ENCODE assay signal across 16 cellular contexts in the genomic region with DNA sequence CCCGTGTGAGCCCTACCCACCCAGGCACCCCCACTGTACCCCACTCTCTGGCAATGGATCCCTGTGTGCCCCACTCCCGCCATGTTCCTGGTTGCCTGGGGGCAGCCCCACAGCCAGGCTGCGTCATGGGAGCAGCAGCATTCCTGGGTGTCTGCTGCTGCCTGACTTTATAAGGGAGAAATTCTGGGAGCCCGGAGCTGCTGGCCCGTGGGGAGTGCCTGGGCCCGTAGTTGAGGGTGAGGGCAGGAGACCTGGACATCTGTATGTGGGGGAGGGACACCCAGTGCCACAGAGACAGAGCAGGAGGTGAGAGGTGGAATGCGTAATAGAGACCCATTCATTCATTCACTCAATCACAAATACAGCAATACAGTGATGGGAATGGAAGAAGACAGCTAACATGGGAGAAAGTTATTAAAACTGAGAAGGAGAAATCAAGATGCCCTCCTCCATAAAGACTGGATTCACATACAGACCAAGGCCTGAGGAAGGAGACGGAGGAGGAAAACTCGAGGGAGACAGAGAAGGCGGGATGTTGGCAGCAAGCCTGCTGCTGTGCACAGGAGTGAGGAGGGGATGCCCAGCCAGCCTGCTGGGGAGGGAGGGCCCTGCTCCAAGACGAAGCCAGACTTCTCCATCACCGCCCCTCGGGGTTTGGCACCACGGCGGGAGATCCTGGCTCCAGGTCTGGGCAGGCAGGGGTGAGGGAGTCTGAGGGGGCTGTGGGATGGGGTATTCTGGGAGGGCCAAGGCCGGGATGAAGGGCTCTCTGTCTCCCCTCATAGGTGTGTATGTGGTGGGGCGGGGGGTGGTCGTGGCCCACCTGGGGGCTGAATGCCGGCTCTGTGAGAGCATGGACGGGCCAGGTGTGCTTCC. TPM values are rescaled to one million over a fixed set of nuclear protein-coding genes. Genes with fewer than 3 reads are reported as not detected.
A peak's percentile ranks its signal among the peaks of the same experiment; 100 is the strongest.
DNase-seq lines count a peak whose midpoint lies in the region; ATAC-seq and TF ChIP-seq lines count a peak whose summit lies in the region.
"Had no signal": no experiment of that assay in that cellular context is flagged by ENCODE, and none has a peak within 500 bp of the region (broad histone marks: within the 10 kb centered on the region; RNA-seq: fewer than 3 reads in every experiment).

No MANE protein-coding gene starts in this region.

- no peak overlapping the region for H3K4me3 Mint-ChIP-seq in activated naive CD4-positive, alpha-beta T cell treated with anti-CD3 and anti-CD28 coated beads, Interleukin-2, amount 50 U/mL, for 24 hours
- H3K4me3 Mint-ChIP-seq in naive B cell, result peak overlapping the region in 4 of 8 donors; percentile 12 to 50 (median 42)
- H3K4me3 Mint-ChIP-seq: activated CD4-positive, alpha-beta T cell treated with anti-CD3 and anti-CD28 coated beads for 36 hours; activated naive CD8-positive, alpha-beta T cell treated with anti-CD3 and anti-CD28 coated beads, Interleukin-2, amount 10 ng/mL, durations not matched to agents 7 days and 5 days; CD4-positive, CD25-positive, alpha-beta regulatory T cell had no signal

- H3K9ac ChIP-seq in duodenal mucosa (ENCODE audit: low read depth in 1 of 2, low read length in 2 of 2), result no peak overlapping the region

- H3K36me3 ChIP-seq in duodenal mucosa (ENCODE audit: control insufficient read depth in 1 of 2, insufficient read depth in 2 of 2, low read length in 2 of 2) (no peaks in the 10 kb centered on the region), upper lobe of right lung (no peaks in the 10 kb centered on the region)
- H3K36me3 ChIP-seq: pancreas, thyroid gland had no signal

- H3K27me3 Mint-ChIP-seq in activated naive CD4-positive, alpha-beta T cell treated with anti-CD3 and anti-CD28 coated beads, Interleukin-2, amount 50 U/mL, for 24 hours, result no peaks in the 10 kb centered on the region
- H3K27me3 Mint-ChIP-seq in naive B cell, result peaks cover 0 to under 1% (median 0%) of the 10 kb centered on the region in 3 donors
- H3K27me3 Mint-ChIP-seq: CD4-positive, CD25-positive, alpha-beta regulatory T cell had no signal

- H3K4me3 ChIP-seq in duodenal mucosa (ENCODE audit: low read depth in 1 of 2, low read length in 2 of 2) (no peak overlapping the region), upper lobe of right lung (no peak overlapping the region)
- H3K4me3 ChIP-seq: GM12878, pancreas, thyroid gland had no signal

- TF ChIP-seq CTCF in upper lobe of right lung (IDR thresholded peaks at IDR 0.05), result no peak

- intact Hi-C loops in upper lobe of right lung (cut with DNase I), result no loop called here

- H3K27me3 ChIP-seq in duodenal mucosa (ENCODE audit: control insufficient read depth in 1 of 2, insufficient read depth in 2 of 2, low read length in 2 of 2), result no peaks in the 10 kb centered on the region
- no peaks in the 10 kb centered on the region for H3K27me3 ChIP-seq in upper lobe of right lung
- H3K27me3 ChIP-seq: pancreas, thyroid gland had no signal

- ATAC-seq in activated naive CD4-positive, alpha-beta T cell treated with anti-CD3 and anti-CD28 coated beads, Interleukin-2, amount 50 U/mL, for 72 hours, result no peak
- ATAC-seq in naive B cell (ENCODE audit: low read depth in 2 of 2) (no peak), upper lobe of right lung (no peak), HG02852 (IDR thresholded peaks at IDR 0.05; ENCODE audit: unreplicated experiment) (no peak)
- ATAC-seq: activated CD4-positive, alpha-beta T cell treated with anti-CD3 and anti-CD28 coated beads for 36 hours; GM12878; pancreas had no signal

- H3K9me3 ChIP-seq in duodenal mucosa (ENCODE audit: control insufficient read depth in 1 of 2, low read length in 2 of 2), result no peaks in the 10 kb centered on the region
- no peaks in the 10 kb centered on the region for H3K9me3 ChIP-seq in upper lobe of right lung
- H3K9me3 ChIP-seq: pancreas, thyroid gland had no signal

- DNase-seq in activated naive CD4-positive, alpha-beta T cell treated with anti-CD3 and anti-CD28 coated beads, Interleukin-2, amount 50 U/mL, for 72 hours (ENCODE audit: low spot score in 2 of 2), result no peak
- no peak for DNase-seq in naive B cell
- DNase-seq in upper lobe of right lung, result no peak
- DNase-seq in NCI-H82 treated with DMSO at 0.1 percent for 48 hours (lab: John Stamatoyannopoulos, UW; ENCODE audit: unreplicated experiment), result no peak
- DNase-seq in HuH-7.5 (ENCODE audit: low spot score), result no peak
- DNase-seq: 8988T; activated CD4-positive, alpha-beta T cell treated with anti-CD3 and anti-CD28 coated beads for 36 hours; activated naive CD8-positive, alpha-beta T cell treated with anti-CD3 and anti-CD28 coated beads, Interleukin-2, amount 10 ng/mL, durations not matched to agents 7 days and 5 days; CD4-positive, CD25-positive, alpha-beta regulatory T cell; MV-4-11; thyroid gland had no signal

- peaks cover 7% of the 10 kb centered on the region for H3K4me1 Mint-ChIP-seq in activated naive CD4-positive, alpha-beta T cell treated with anti-CD3 and anti-CD28 coated beads, Interleukin-2, amount 50 U/mL, for 24 hours
- H3K4me1 Mint-ChIP-seq in naive B cell, result peaks cover 66 to 94% (median 94%) of the 10 kb centered on the region in 3 donors

- H3K27ac ChIP-seq in duodenal mucosa (ENCODE audit: low read depth, low read length) (peak overlapping the region; percentile 10), upper lobe of right lung (peak overlapping the region; percentile 24)
- H3K27ac ChIP-seq: pancreas, thyroid gland had no signal

- H3K36me3 Mint-ChIP-seq in activated naive CD4-positive, alpha-beta T cell treated with anti-CD3 and anti-CD28 coated beads, Interleukin-2, amount 50 U/mL, for 24 hours, result no peaks in the 10 kb centered on the region
- H3K36me3 Mint-ChIP-seq in activated naive CD4-positive, alpha-beta T cell treated with anti-CD3 and anti-CD28 coated beads, Interleukin-2, amount 50 U/mL, for 72 hours, result no peaks in the 10 kb centered on the region
- no peaks in the 10 kb centered on the region for H3K36me3 Mint-ChIP-seq in naive B cell
- H3K36me3 Mint-ChIP-seq: activated naive CD8-positive, alpha-beta T cell treated with anti-CD3 and anti-CD28 coated beads, Interleukin-2, amount 10 ng/mL, durations not matched to agents 7 days and 5 days; CD4-positive, CD25-positive, alpha-beta regulatory T cell had no signal

- peak overlapping the region; percentile 6 for H3K27ac Mint-ChIP-seq in activated naive CD4-positive, alpha-beta T cell treated with anti-CD3 and anti-CD28 coated beads, Interleukin-2, amount 50 U/mL, for 24 hours
- H3K27ac Mint-ChIP-seq in activated naive CD4-positive, alpha-beta T cell treated with anti-CD3 and anti-CD28 coated beads, Interleukin-2, amount 50 U/mL, for 72 hours, result no peak overlapping the region
- peak overlapping the region; percentile 51 to 87 (median 74) for H3K27ac Mint-ChIP-seq in naive B cell
- H3K27ac Mint-ChIP-seq: activated CD4-positive, alpha-beta T cell treated with anti-CD3 and anti-CD28 coated beads for 36 hours; activated naive CD8-positive, alpha-beta T cell treated with anti-CD3 and anti-CD28 coated beads, Interleukin-2, amount 10 ng/mL, durations not matched to agents 7 days and 5 days; CD4-positive, CD25-positive, alpha-beta regulatory T cell had no signal

- H3K4me1 ChIP-seq in duodenal mucosa (ENCODE audit: control insufficient read depth in 1 of 2, insufficient read depth in 2 of 2, low read length in 2 of 2) (peaks cover 23 to 24% of the 10 kb centered on the region in 2 donors), upper lobe of right lung (peaks cover 24% of the 10 kb centered on the region)

- no peaks in the 10 kb centered on the region for H3K9me3 Mint-ChIP-seq in activated naive CD4-positive, alpha-beta T cell treated with anti-CD3 and anti-CD28 coated beads, Interleukin-2, amount 50 U/mL, for 24 hours
- H3K9me3 Mint-ChIP-seq in activated naive CD4-positive, alpha-beta T cell treated with anti-CD3 and anti-CD28 coated beads, Interleukin-2, amount 50 U/mL, for 72 hours, result no peaks in the 10 kb centered on the region
- peaks cover 0 to 2% (median 0%) of the 10 kb centered on the region in 7 donors for H3K9me3 Mint-ChIP-seq in naive B cell
- H3K9me3 Mint-ChIP-seq: activated naive CD8-positive, alpha-beta T cell treated with anti-CD3 and anti-CD28 coated beads, Interleukin-2, amount 10 ng/mL, durations not matched to agents 7 days and 5 days; CD4-positive, CD25-positive, alpha-beta regulatory T cell had no signal

RNA-seq across cellular contexts. Expression of a gene that starts 14.9 kb away (rescaled TPM):
- not detected for total RNA-seq in activated naive CD4-positive, alpha-beta T cell treated with anti-CD3 and anti-CD28 coated beads, Interleukin-2, amount 50 U/mL, for 72 hours
- under 1 TPM in 2 of 6 donors, not detected in 4; 0.03 to 0.07 TPM for polyA plus RNA-seq in naive B cell (ENCODE audit: low read depth in 6 of 6)
- 12.6 TPM for total RNA-seq in upper lobe of right lung
- total RNA-seq: activated CD4-positive, alpha-beta T cell treated with anti-CD3 and anti-CD28 coated beads for 36 hours; activated naive CD8-positive, alpha-beta T cell treated with anti-CD3 and anti-CD28 coated beads, Interleukin-2, amount 10 ng/mL, durations not matched to agents 7 days and 5 days; CD4-positive, CD25-positive, alpha-beta regulatory T cell had no signal
- polyA plus RNA-seq: CD4-positive, CD25-positive, alpha-beta regulatory T cell had no signal

RNA-seq across cellular contexts. Expression of a gene that starts 50.0 kb away (rescaled TPM):
- total RNA-seq in activated naive CD4-positive, alpha-beta T cell treated with anti-CD3 and anti-CD28 coated beads, Interleukin-2, amount 50 U/mL, for 72 hours, result 1 to 10 TPM; 3.1 to 4.0 TPM
- polyA plus RNA-seq in naive B cell (ENCODE audit: low read depth in 6 of 6), result under 1 TPM in 1 of 6 donors, not detected in 5; 0.13 TPM
- total RNA-seq in upper lobe of right lung, result 31.0 TPM

RNA-seq across cellular contexts. Expression of a gene that starts 57.7 kb away (rescaled TPM):
- total RNA-seq in activated naive CD4-positive, alpha-beta T cell treated with anti-CD3 and anti-CD28 coated beads, Interleukin-2, amount 50 U/mL, for 72 hours, result 10 to 100 TPM; 66.5 to 93.8 TPM
- polyA plus RNA-seq in naive B cell (ENCODE audit: low read depth in 6 of 6), result 100 to 1,000 TPM; 173 to 270 (median 228) TPM
- total RNA-seq in upper lobe of right lung, result 54.9 TPM

Comparison
In these comparisons a context has a peak if more than half of its experiments do, and no peak if none do; other contexts are left out.
1. H3K27ac Mint-ChIP-seq: peak in activated naive CD4-positive, alpha-beta T cell treated with anti-CD3 and anti-CD28 coated beads, Interleukin-2, amount 50 U/mL, for 24 hours (single experiment) and naive B cell (6 of 6); none in activated naive CD4-positive, alpha-beta T cell treated with anti-CD3 and anti-CD28 coated beads, Interleukin-2, amount 50 U/mL, for 72 hours (0 of 2).
2. RNA of a gene that starts 14.9 kb away (total RNA-seq): 12.6 TPM in upper lobe of right lung (single experiment); not detected in activated naive CD4-positive, alpha-beta T cell treated with anti-CD3 and anti-CD28 coated beads, Interleukin-2, amount 50 U/mL, for 72 hours; every median in the first group is over 10 times any median in the second.